Comparison of ENCODE assay signal across 8 cellular contexts in genomic region chr14:20682435-20683124, GRCh38. TPM values are rescaled to one million over a fixed set of nuclear protein-coding genes. Genes with fewer than 3 reads are reported as not detected.
DNase-seq lines count a peak whose midpoint lies in the region; ATAC-seq, FAIRE-seq and TF ChIP-seq lines count a peak whose summit lies in the region.

No MANE protein-coding gene starts in this region.

- no peaks in the 10 kb centered on the region for H3K36me3 Mint-ChIP-seq in effector memory CD8-positive, alpha-beta T cell (ENCODE audit: insufficient read depth)

- no peak overlapping the region for H3K4me3 Mint-ChIP-seq in effector memory CD8-positive, alpha-beta T cell

- H3K9me3 Mint-ChIP-seq in effector memory CD8-positive, alpha-beta T cell: no peaks in the 10 kb centered on the region

- no peak overlapping the region for H3K27ac Mint-ChIP-seq in effector memory CD8-positive, alpha-beta T cell

- peak; percentile 91 for DNase-seq in BE2C
- no peak for DNase-seq in GM19239 (ENCODE audit: insufficient read length, low spot score)
- peak; percentile 83 for DNase-seq in NCI-H774 (lab: John Stamatoyannopoulos, UW)
- DNase-seq in activated CD8-positive, alpha-beta memory T cell treated with anti-CD3 and anti-CD28 coated beads for 1 hour (ENCODE audit: extremely low read depth in 1 of 2, low read depth in 1 of 2): peak; percentile 39 to 61
- DNase-seq in effector memory CD8-positive, alpha-beta T cell: peak; percentile 66 to 68 (median 67)
- DNase-seq in mesenteric fat pad (ENCODE audit: low spot score): peak; percentile 92
- peak; percentile 63 for DNase-seq in stimulated activated CD8-positive, alpha-beta memory T cell treated with anti-CD3 and anti-CD28 coated beads, Interleukin-12 subunit alpha, Interleukin-12 subunit beta, amount 100 ng/mL, for 4 hours (ENCODE audit: low read depth)

- H3K4me1 ChIP-seq in BE2C: no peaks in the 10 kb centered on the region

- peaks cover 0 to 21% of the 10 kb centered on the region in 2 donors for H3K4me1 Mint-ChIP-seq in effector memory CD8-positive, alpha-beta T cell (ENCODE audit: low read depth in 2 of 2)

- H3K27me3 Mint-ChIP-seq in effector memory CD8-positive, alpha-beta T cell: no peaks in the 10 kb centered on the region

- no peaks in the 10 kb centered on the region for H3K9me3 ChIP-seq in BE2C

- no peaks in the 10 kb centered on the region for H3K36me3 ChIP-seq in BE2C

- peak; percentile 35 for ATAC-seq in HG03439 (IDR thresholded peaks at IDR 0.05; ENCODE audit: unreplicated experiment)
- peak; percentile 61 for ATAC-seq in effector memory CD8-positive, alpha-beta T cell (replicated peaks)

- H3K4me3 ChIP-seq in BE2C (ENCODE audit: low read depth, low read length): peak overlapping the region; percentile 94

- no peaks in the 10 kb centered on the region for H3K27me3 ChIP-seq in BE2C

- FAIRE-seq in GM19239 (lab: Jason Lieb, UNC): peak; percentile 82

- no peak for TF ChIP-seq CTCF in BE2C (IDR thresholded peaks at IDR 0.05; ENCODE audit: low read depth, low read length)

RNA-seq across cellular contexts. Expression of gene RNASE4, which starts 1.8 kb away (rescaled TPM):
- polyA plus RNA-seq in BE2C (2012; ENCODE audit: insufficient read depth, insufficient read length, low read depth): not detected
- 67.0 TPM for total RNA-seq in mesenteric fat pad

RNA-seq across cellular contexts. Expression of gene ANG, which starts 6.0 kb away (rescaled TPM):
- polyA plus RNA-seq in BE2C (2012; ENCODE audit: insufficient read depth, insufficient read length, low read depth): 0.62 TPM
- total RNA-seq in mesenteric fat pad: 38.9 TPM

RNA-seq across cellular contexts. Expression of gene OR6S1, which starts 41.1 kb away (rescaled TPM):
- polyA plus RNA-seq in BE2C (2012; ENCODE audit: insufficient read depth, insufficient read length, low read depth): not detected
- not detected for total RNA-seq in mesenteric fat pad
